In genomic region chr3:151146071-151146730, GRCh38 we compare ENCODE assay signal across 8 cellular contexts.
DNase-seq lines count a peak whose midpoint lies in the region; ATAC-seq, FAIRE-seq and TF ChIP-seq lines count a peak whose summit lies in the region.

No MANE protein-coding gene starts in this region.

- no peak overlapping the region for H3K4me3 ChIP-seq in WERI-Rb-1 (ENCODE audit: low read depth, low read length)
- H3K4me3 ChIP-seq in choroid plexus epithelial cell (ENCODE audit: low read depth, low read length): no peak overlapping the region

- peak; percentile 84 for TF ChIP-seq CTCF in WERI-Rb-1 (IDR thresholded peaks at IDR 0.05; ENCODE audit: low read depth, low read length)
- peak; percentile 94 for TF ChIP-seq CTCF in choroid plexus epithelial cell (conservative IDR thresholded peaks at IDR 0.05; ENCODE audit: low read depth, low read length)

- peak; percentile 94 for FAIRE-seq in GM19239 (lab: Jason Lieb, UNC)

- H3K27me3 ChIP-seq in WERI-Rb-1 (ENCODE audit: insufficient read depth, low read depth, severe bottlenecking): peaks cover 16% of the 10 kb centered on the region

- DNase-seq in CD1c-positive myeloid dendritic cell (ENCODE audit: extremely low spot score) (peak; percentile 80), GM19239 (ENCODE audit: insufficient read length, low spot score) (peak; percentile 39), NCI-H2196 treated with DMSO at 0.1 percent for 48 hours (lab: John Stamatoyannopoulos, UW; ENCODE audit: unreplicated experiment) (peak; percentile 62), WERI-Rb-1 (peak; percentile 63), choroid plexus epithelial cell (ENCODE audit: low read depth) (peak; percentile 75), kidney glomerular epithelial cell (lab: John Stamatoyannopoulos, UW) (peak; percentile 67)
- peak; percentile 24 for DNase-seq in stimulated activated CD4-positive, alpha-beta T cell treated with anti-CD3 and anti-CD28 coated beads, Interleukin-4, amount 100 ng/mL, for 1 hour

- H3K9me3 ChIP-seq in WERI-Rb-1 (ENCODE audit: severe bottlenecking): no peaks in the 10 kb centered on the region

- no peaks in the 10 kb centered on the region for H3K36me3 ChIP-seq in WERI-Rb-1

- peak; percentile 83 for ATAC-seq in HG03280 (IDR thresholded peaks at IDR 0.05; ENCODE audit: unreplicated experiment)

- H3K27ac ChIP-seq in WERI-Rb-1: no peak overlapping the region

Comparison
In these comparisons a context has a peak if more than half of its experiments do, and no peak if none do; other contexts are left out.
1. DNase-seq: peak in every context shown above with its lines; median percentile 80 in CD1c-positive myeloid dendritic cell; 75 in choroid plexus epithelial cell; 67 in kidney glomerular epithelial cell; 63 in WERI-Rb-1; 62 in NCI-H2196 treated with DMSO at 0.1 percent for 48 hours; 39 in GM19239; 24 in stimulated activated CD4-positive, alpha-beta T cell treated with anti-CD3 and anti-CD28 coated beads, Interleukin-4, amount 100 ng/mL, for 1 hour.